Comparison of ENCODE assay signal across 9 cellular contexts in the genomic region with DNA sequence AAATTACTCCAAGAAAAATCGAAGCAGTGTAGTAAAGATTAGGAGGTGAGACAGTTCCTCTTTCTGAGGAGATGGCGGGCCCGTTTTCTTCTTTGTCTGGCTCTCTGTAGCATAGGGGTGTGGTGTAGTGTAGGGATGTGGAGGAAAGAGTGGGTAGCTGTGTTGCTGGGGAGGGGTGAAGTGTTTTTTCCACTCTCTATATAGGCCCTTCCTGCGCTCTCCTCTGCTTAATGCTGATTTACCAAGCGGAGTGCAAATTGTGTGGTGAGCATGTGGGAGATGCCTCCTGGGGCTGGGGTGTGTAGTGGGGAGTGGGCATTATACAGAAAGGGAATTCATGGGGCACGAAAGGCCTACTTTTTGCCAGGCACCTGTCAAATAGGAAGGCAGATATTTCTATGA.
DNase-seq lines count a peak whose midpoint lies in the region; ATAC-seq and TF ChIP-seq lines count a peak whose summit lies in the region.
"Had no signal": no experiment of that assay in that cellular context is flagged by ENCODE, and none has a peak within 500 bp of the region (broad histone marks: within the 10 kb centered on the region; RNA-seq: fewer than 3 reads in every experiment).

No MANE protein-coding gene starts in this region.

- peaks cover 40% of the 10 kb centered on the region for H3K36me3 Mint-ChIP-seq in activated CD8-positive, alpha-beta T cell treated with anti-CD3 and anti-CD28 coated beads for 36 hours (ENCODE audit: low read depth)
- H3K36me3 Mint-ChIP-seq in neural crest cell (ENCODE audit: low read depth) (peaks cover 16% of the 10 kb centered on the region), glutamatergic neuron (ENCODE audit: unreplicated experiment) (no peaks in the 10 kb centered on the region)

- ATAC-seq in HG02884 (IDR thresholded peaks at IDR 0.05; ENCODE audit: unreplicated experiment) (peak; percentile 47), GM18519 (IDR thresholded peaks at IDR 0.05; ENCODE audit: low FRiP score, unreplicated experiment) (no peak)
- ATAC-seq in activated CD8-positive, alpha-beta T cell treated with anti-CD3 and anti-CD28 coated beads for 36 hours = peak; percentile 74

- peak overlapping the region; percentile 66 for H3K4me3 ChIP-seq in GM12865 (ENCODE audit: low read depth, low read length)
- H3K4me3 ChIP-seq: SJSA1 had no signal

- TF ChIP-seq CTCF in GM12865 (IDR thresholded peaks at IDR 0.05; ENCODE audit: insufficient read depth, low read depth, low read length, missing control alignments) (no peak), neural crest cell (conservative IDR thresholded peaks at IDR 0.05) (no peak), glutamatergic neuron (IDR thresholded peaks at IDR 0.05; ENCODE audit: partially characterized antibody, unreplicated experiment) (no peak)
- no peak for TF ChIP-seq CTCF in activated CD8-positive, alpha-beta T cell treated with anti-CD3 and anti-CD28 coated beads for 36 hours (IDR thresholded peaks at IDR 0.05)

- H3K4me3 Mint-ChIP-seq in activated CD8-positive, alpha-beta T cell treated with anti-CD3 and anti-CD28 coated beads for 36 hours = peak overlapping the region; percentile 84
- H3K4me3 Mint-ChIP-seq in neural crest cell (no peak overlapping the region), glutamatergic neuron (ENCODE audit: unreplicated experiment) (no peak overlapping the region)

- H3K27ac Mint-ChIP-seq in activated CD8-positive, alpha-beta T cell treated with anti-CD3 and anti-CD28 coated beads for 36 hours = peak overlapping the region; percentile 98
- peak overlapping the region; percentile 35 for H3K27ac Mint-ChIP-seq in neural crest cell (ENCODE audit: unreplicated experiment)
- H3K27ac Mint-ChIP-seq in glutamatergic neuron (ENCODE audit: unreplicated experiment) = no peak overlapping the region

- peaks cover 48% of the 10 kb centered on the region for H3K4me1 Mint-ChIP-seq in activated CD8-positive, alpha-beta T cell treated with anti-CD3 and anti-CD28 coated beads for 36 hours (ENCODE audit: low read depth)
- H3K4me1 Mint-ChIP-seq in neural crest cell (peaks cover 32% of the 10 kb centered on the region), glutamatergic neuron (ENCODE audit: low read depth, unreplicated experiment) (peaks cover 10% of the 10 kb centered on the region)

- intact Hi-C loops in activated CD8-positive, alpha-beta T cell treated with anti-CD3 and anti-CD28 coated beads for 36 hours (cut with micrococcal nuclease) = loop anchor here (5.0 kb wide), 2 partner anchors 73 to 93 kb away; partner anchors contain the start of gene ST6GAL1

- CTCF ChIA-PET in activated CD8-positive, alpha-beta T cell treated with anti-CD3 and anti-CD28 coated beads for 36 hours (lab: Charles Lee) = interaction anchor here (0.9 to 3.1 kb wide), 5 partner anchors 21 to 175 kb away, joined by 3 to 14 read pairs (median 4); partner anchors contain the start of genes RPL39L and ST6GAL1

- DNase-seq in GM12865 (ENCODE audit: low read depth) = peak; percentile 67
- peak; percentile 73 for DNase-seq in activated CD8-positive, alpha-beta T cell treated with anti-CD3 and anti-CD28 coated beads for 36 hours
- DNase-seq in neural crest cell (ENCODE audit: low read depth, low spot score) = no peak
- DNase-seq in glutamatergic neuron = no peak
- DNase-seq in amygdala (lab: John Stamatoyannopoulos, UW) = no peak
- DNase-seq in NK-92 treated with Interleukin-12 subunit alpha and Interleukin-12 subunit beta, amount 100 ng/mL, for 24 hours (lab: John Stamatoyannopoulos, UW) = no peak

- H3K27me3 Mint-ChIP-seq in activated CD8-positive, alpha-beta T cell treated with anti-CD3 and anti-CD28 coated beads for 36 hours = no peaks in the 10 kb centered on the region
- H3K27me3 Mint-ChIP-seq in neural crest cell (ENCODE audit: low read depth) = no peaks in the 10 kb centered on the region
- H3K27me3 Mint-ChIP-seq in glutamatergic neuron (ENCODE audit: unreplicated experiment) = peaks cover 8% of the 10 kb centered on the region

- POLR2A ChIA-PET in activated CD8-positive, alpha-beta T cell treated with anti-CD3 and anti-CD28 coated beads for 36 hours (lab: Charles Lee) = interaction anchor here (0.6 to 4.1 kb wide), 17 partner anchors 9 to 241 kb away, joined by 3 to 75 read pairs (median 4); partner anchors contain the start of genes EIF4A2, RPL39L and ST6GAL1

- peaks cover 5% of the 10 kb centered on the region for H3K9me3 Mint-ChIP-seq in activated CD8-positive, alpha-beta T cell treated with anti-CD3 and anti-CD28 coated beads for 36 hours
- no peaks in the 10 kb centered on the region for H3K9me3 Mint-ChIP-seq in neural crest cell
- peaks cover 10% of the 10 kb centered on the region for H3K9me3 Mint-ChIP-seq in glutamatergic neuron (ENCODE audit: unreplicated experiment)

Comparison
In these comparisons a context has a peak if more than half of its experiments do, and no peak if none do; other contexts are left out.
1. DNase-seq: peak in GM12865 (single experiment) and activated CD8-positive, alpha-beta T cell treated with anti-CD3 and anti-CD28 coated beads for 36 hours (single experiment); none in neural crest cell (single experiment), glutamatergic neuron (single experiment), amygdala (0 of 56) and NK-92 treated with Interleukin-12 subunit alpha and Interleukin-12 subunit beta, amount 100 ng/mL, for 24 hours (single experiment).